In genomic region chr16:75306102-75306762, GRCh38 we compare ENCODE assay signal across 8 cellular contexts. TPM values are rescaled to one million over a fixed set of nuclear protein-coding genes. Genes with fewer than 3 reads are reported as not detected.
DNase-seq lines count a peak whose midpoint lies in the region; ATAC-seq, FAIRE-seq and TF ChIP-seq lines count a peak whose summit lies in the region.

No MANE protein-coding gene starts in this region.

- H2BK120ac ChIP-seq in neuronal stem cell (ENCODE audit: low read depth, low read length), result no peak overlapping the region

- no peak overlapping the region for H3K23ac ChIP-seq in neuronal stem cell (ENCODE audit: low read depth, low read length, poor library complexity)

- no peak overlapping the region for H3K4me3 ChIP-seq in right cardiac atrium (ENCODE audit: low read length)
- peak overlapping the region in 1 of 2 donors; percentile 48 for H3K4me3 ChIP-seq in small intestine (ENCODE audit: low read depth in 1 of 2, low read length in 2 of 2)
- H3K4me3 ChIP-seq in CD8-positive, alpha-beta memory T cell (ENCODE audit: low read length), result no peak overlapping the region
- H3K4me3 ChIP-seq in neuronal stem cell (ENCODE audit: low read length in 2 of 2), result no peak overlapping the region

- H4K8ac ChIP-seq in neuronal stem cell (ENCODE audit: low read depth, low read length), result no peak overlapping the region

- DNase-seq in HFFc6 (peak; percentile 15), right cardiac atrium (no peak), small intestine (peak; percentile 97), NCI-H446 treated with DMSO at 0.1 percent for 48 hours (lab: John Stamatoyannopoulos, UW) (no peak), neuronal stem cell (ENCODE audit: low spot score) (no peak)
- no peak for DNase-seq in activated naive CD8-positive, alpha-beta T cell treated with anti-CD3 and anti-CD28 coated beads, Interleukin-2, amount 50 U/mL, for 24 hours
- DNase-seq in CD8-positive, alpha-beta memory T cell, result no peak

- peak overlapping the region; percentile 72 for H3K27ac ChIP-seq in right cardiac atrium (ENCODE audit: low read length)
- H3K27ac ChIP-seq in small intestine (ENCODE audit: low read depth in 1 of 2, low read length in 1 of 2), result peak overlapping the region; percentile 96 to 97
- H3K27ac ChIP-seq in CD8-positive, alpha-beta memory T cell (ENCODE audit: low read depth, low read length), result no peak overlapping the region
- H3K27ac ChIP-seq in neuronal stem cell (replicated peaks; ENCODE audit: low read length), result no peak overlapping the region

- H3K9me3 Mint-ChIP-seq in HFFc6, result no peaks in the 10 kb centered on the region
- no peaks in the 10 kb centered on the region for H3K9me3 Mint-ChIP-seq in activated naive CD8-positive, alpha-beta T cell treated with anti-CD3 and anti-CD28 coated beads, Interleukin-2, amount 50 U/mL, for 24 hours
- H3K9me3 Mint-ChIP-seq in CD8-positive, alpha-beta memory T cell, result no peaks in the 10 kb centered on the region

- peaks cover 11% of the 10 kb centered on the region; the same call in 1 of the 2 replicates for H3K36me3 Mint-ChIP-seq in HFFc6 (ENCODE audit: low read depth)
- H3K36me3 Mint-ChIP-seq in activated naive CD8-positive, alpha-beta T cell treated with anti-CD3 and anti-CD28 coated beads, Interleukin-2, amount 50 U/mL, for 24 hours (ENCODE audit: low read depth), result peaks cover 45% of the 10 kb centered on the region
- peaks cover 15 to 51% (median 27%) of the 10 kb centered on the region in 3 donors for H3K36me3 Mint-ChIP-seq in CD8-positive, alpha-beta memory T cell

- ATAC-seq in activated naive CD8-positive, alpha-beta T cell treated with anti-CD3 and anti-CD28 coated beads, Interleukin-2, amount 50 U/mL, for 24 hours, result no peak
- peak; percentile 47 to 75 for ATAC-seq in right cardiac atrium
- ATAC-seq in HG02885 (IDR thresholded peaks at IDR 0.05; ENCODE audit: poor library complexity, unreplicated experiment), result no peak

- H3K4me1 Mint-ChIP-seq in HFFc6 (ENCODE audit: low read depth), result peaks cover 70% of the 10 kb centered on the region
- H3K4me1 Mint-ChIP-seq in activated naive CD8-positive, alpha-beta T cell treated with anti-CD3 and anti-CD28 coated beads, Interleukin-2, amount 50 U/mL, for 24 hours, result peaks cover 25% of the 10 kb centered on the region
- H3K4me1 Mint-ChIP-seq in CD8-positive, alpha-beta memory T cell, result peaks cover 6 to 22% (median 21%) of the 10 kb centered on the region in 3 donors

- H3K4ac ChIP-seq in neuronal stem cell (ENCODE audit: low read length), result no peak overlapping the region

- H2BK12ac ChIP-seq in neuronal stem cell (ENCODE audit: low read length), result no peak overlapping the region

- WGBS in right cardiac atrium, result 55% methylated on average over 9 of the region's 9 CpGs
- WGBS in small intestine, 3 donors, result 16 to 58% (median 36%) methylated on average over 9 of the region's 9 CpGs
- no CpG with 5 or more reads among the region's 9 CpGs for WGBS in neuronal stem cell (ENCODE audit: extremely low coverage in 2 of 2, insufficient read length in 2 of 2, insufficient replicate concordance in 1 of 2), 2 donors

- no peak overlapping the region for H3K14ac ChIP-seq in neuronal stem cell (ENCODE audit: low read length)

- peak overlapping the region; percentile 98 for H3K27ac Mint-ChIP-seq in HFFc6
- H3K27ac Mint-ChIP-seq in activated naive CD8-positive, alpha-beta T cell treated with anti-CD3 and anti-CD28 coated beads, Interleukin-2, amount 50 U/mL, for 24 hours, result peak overlapping the region; percentile 28
- H3K27ac Mint-ChIP-seq in CD8-positive, alpha-beta memory T cell, result peak overlapping the region in 1 of 8 donors; percentile 19

- H3K4me1 ChIP-seq in right cardiac atrium (ENCODE audit: control insufficient read depth, insufficient read depth, low read length), result peaks cover 12% of the 10 kb centered on the region
- H3K4me1 ChIP-seq in small intestine (ENCODE audit: control insufficient read depth in 2 of 2, insufficient read depth in 1 of 2, low read depth in 1 of 2, low read length in 1 of 2), result peaks cover 11 to 15% of the 10 kb centered on the region in 2 donors
- peaks cover 18% of the 10 kb centered on the region for H3K4me1 ChIP-seq in CD8-positive, alpha-beta memory T cell (ENCODE audit: insufficient read depth, low read length)
- H3K4me1 ChIP-seq in neuronal stem cell (ENCODE audit: control insufficient read depth in 2 of 2, insufficient read depth in 1 of 2, low read depth in 1 of 2, low read length in 2 of 2), result peaks cover 10 to 20% of the 10 kb centered on the region in 2 donors

- no peaks in the 10 kb centered on the region for H3K79me1 ChIP-seq in neuronal stem cell (ENCODE audit: low read depth, low read length)

- H3K4me2 ChIP-seq in neuronal stem cell (ENCODE audit: insufficient read depth, low read length, poor library complexity, severe bottlenecking), result no peak overlapping the region

- no peak overlapping the region for H2BK5ac ChIP-seq in neuronal stem cell (ENCODE audit: low read length)

- no peak overlapping the region for H2AFZ ChIP-seq in neuronal stem cell (ENCODE audit: low read length)

- H3K36me3 ChIP-seq in small intestine (ENCODE audit: control insufficient read depth in 2 of 2, insufficient read depth in 2 of 2, low read length in 2 of 2) (peaks cover 2 to 3% of the 10 kb centered on the region in 2 donors), neuronal stem cell (replicated peaks in 1 of 2; ENCODE audit: control insufficient read depth in 2 of 2, insufficient read depth in 2 of 2, low read length in 2 of 2) (peaks cover 16 to 47% of the 10 kb centered on the region in 2 donors)
- no peaks in the 10 kb centered on the region for H3K36me3 ChIP-seq in CD8-positive, alpha-beta memory T cell (ENCODE audit: insufficient read depth, low read length)

- H2AK5ac ChIP-seq in neuronal stem cell (ENCODE audit: low read depth, low read length), result no peak overlapping the region

- TF ChIP-seq CTCF in HFFc6 (IDR thresholded peaks at IDR 0.05), result no peak

- H3K9me3 ChIP-seq in right cardiac atrium (ENCODE audit: control insufficient read depth, low read length), result no peaks in the 10 kb centered on the region
- no peaks in the 10 kb centered on the region for H3K9me3 ChIP-seq in small intestine (ENCODE audit: control insufficient read depth, low read depth)
- H3K9me3 ChIP-seq in CD8-positive, alpha-beta memory T cell (ENCODE audit: low read length), result no peaks in the 10 kb centered on the region
- H3K9me3 ChIP-seq in neuronal stem cell (replicated peaks in 1 of 2; ENCODE audit: control insufficient read depth in 2 of 2, insufficient read depth in 1 of 2, low read depth in 1 of 2, low read length in 2 of 2), result no peaks in the 10 kb centered on the region

- FAIRE-seq in small intestine (lab: Jason Lieb, UNC), result no peak

- no peak overlapping the region for H4K91ac ChIP-seq in neuronal stem cell (ENCODE audit: low read depth, low read length, poor library complexity)

- H3K9ac ChIP-seq in neuronal stem cell (ENCODE audit: low read depth, low read length, poor library complexity), result no peak overlapping the region

- no peak overlapping the region for H2BK15ac ChIP-seq in neuronal stem cell (ENCODE audit: low read length)

- intact Hi-C loops in right cardiac atrium (cut with DNase I), result loop anchor here in 2 of 4 donors (10.0 kb wide), 1 partner anchor 51 kb away; the partner anchor contains the start of gene BCAR1 (in 2 of the 2)

- H3K27me3 ChIP-seq in right cardiac atrium (ENCODE audit: control insufficient read depth, insufficient read depth), result no peaks in the 10 kb centered on the region
- H3K27me3 ChIP-seq in small intestine (ENCODE audit: control insufficient read depth in 2 of 2, insufficient read depth in 2 of 2, low read length in 2 of 2), result no peaks in the 10 kb centered on the region
- H3K27me3 ChIP-seq in CD8-positive, alpha-beta memory T cell (ENCODE audit: insufficient read depth, low read length, poor library complexity, severe bottlenecking), result no peaks in the 10 kb centered on the region
- no peaks in the 10 kb centered on the region for H3K27me3 ChIP-seq in neuronal stem cell (ENCODE audit: control insufficient read depth in 3 of 3, insufficient read depth in 3 of 3, low read depth in 1 of 3, low read length in 3 of 3)

- peaks cover 8% of the 10 kb centered on the region for H3K27me3 Mint-ChIP-seq in HFFc6 (ENCODE audit: insufficient read depth)
- H3K27me3 Mint-ChIP-seq in activated naive CD8-positive, alpha-beta T cell treated with anti-CD3 and anti-CD28 coated beads, Interleukin-2, amount 50 U/mL, for 24 hours, result no peaks in the 10 kb centered on the region
- H3K27me3 Mint-ChIP-seq in CD8-positive, alpha-beta memory T cell, result no peaks in the 10 kb centered on the region

- H3K4me3 Mint-ChIP-seq in HFFc6, result peak overlapping the region; percentile 73
- H3K4me3 Mint-ChIP-seq in activated naive CD8-positive, alpha-beta T cell treated with anti-CD3 and anti-CD28 coated beads, Interleukin-2, amount 50 U/mL, for 24 hours, result no peak overlapping the region
- no peak overlapping the region for H3K4me3 Mint-ChIP-seq in CD8-positive, alpha-beta memory T cell

- CTCF ChIA-PET in CD8-positive, alpha-beta memory T cell (lab: Charles Lee), result interaction anchor here (1.1 kb wide), 1 partner anchor 73 kb away, joined by 3 read pairs; no protein-coding TSS in a partner anchor

- POLR2A ChIA-PET in CD8-positive, alpha-beta memory T cell (lab: Charles Lee), result interaction anchor here (0.8 kb wide), 1 partner anchor 61 kb away, joined by 3 read pairs; no protein-coding TSS in a partner anchor

- no peak overlapping the region for H3K18ac ChIP-seq in neuronal stem cell (ENCODE audit: low read length)

RNA-seq across cellular contexts. Expression of gene BCAR1, which starts 54.8 kb away (rescaled TPM):
- total RNA-seq in HFFc6 (2021; fragmentation: NEBNext Ultra II Directional; extraction: Animal tissue kit (Norgen Biotek cat#: 25700)), result 100 to 1,000 TPM; 126 to 148 (median 130) TPM
- 10 to 100 TPM; 58.1 to 68.8 (median 68.0) TPM for total RNA-seq in right cardiac atrium
- polyA plus RNA-seq in right cardiac atrium, result 53.1 TPM
- polyA plus RNA-seq in small intestine, result 100 to 1,000 TPM in 1 of 3 donors, 10 to 100 TPM in 2; 61.1 to 105 (median 94.2) TPM
- under 1 TPM; 0.88 to 0.95 TPM for total RNA-seq in CD8-positive, alpha-beta memory T cell
- polyA plus RNA-seq in CD8-positive, alpha-beta memory T cell, result not detected
- polyA plus RNA-seq in neuronal stem cell (2013, experiment 1 of 2), result 43.7 TPM
- 43.2 TPM for polyA plus RNA-seq in neuronal stem cell (2013, experiment 2 of 2)

Comparison
In these comparisons a context has a peak if more than half of its experiments do, and no peak if none do; other contexts are left out.
1. DNase-seq: peak in HFFc6 (single experiment) and small intestine (single experiment); none in activated naive CD8-positive, alpha-beta T cell treated with anti-CD3 and anti-CD28 coated beads, Interleukin-2, amount 50 U/mL, for 24 hours (single experiment), right cardiac atrium (0 of 3), NCI-H446 treated with DMSO at 0.1 percent for 48 hours (single experiment), CD8-positive, alpha-beta memory T cell (0 of 5) and neuronal stem cell (single experiment).
2. ATAC-seq: peak in right cardiac atrium (2 of 2); none in activated naive CD8-positive, alpha-beta T cell treated with anti-CD3 and anti-CD28 coated beads, Interleukin-2, amount 50 U/mL, for 24 hours (single experiment) and HG02885 (single experiment).
3. H3K27ac ChIP-seq: peak in right cardiac atrium (single experiment) and small intestine (2 of 2); none in CD8-positive, alpha-beta memory T cell (single experiment) and neuronal stem cell (single experiment).
4. RNA of gene BCAR1, which starts 54.8 kb away (total RNA-seq): 126 to 148 TPM in HFFc6 and 58.1 to 68.8 TPM in right cardiac atrium; 0.88 to 0.95 TPM in CD8-positive, alpha-beta memory T cell; every median in the first group is over 10 times any median in the second.